In the genomic region with DNA sequence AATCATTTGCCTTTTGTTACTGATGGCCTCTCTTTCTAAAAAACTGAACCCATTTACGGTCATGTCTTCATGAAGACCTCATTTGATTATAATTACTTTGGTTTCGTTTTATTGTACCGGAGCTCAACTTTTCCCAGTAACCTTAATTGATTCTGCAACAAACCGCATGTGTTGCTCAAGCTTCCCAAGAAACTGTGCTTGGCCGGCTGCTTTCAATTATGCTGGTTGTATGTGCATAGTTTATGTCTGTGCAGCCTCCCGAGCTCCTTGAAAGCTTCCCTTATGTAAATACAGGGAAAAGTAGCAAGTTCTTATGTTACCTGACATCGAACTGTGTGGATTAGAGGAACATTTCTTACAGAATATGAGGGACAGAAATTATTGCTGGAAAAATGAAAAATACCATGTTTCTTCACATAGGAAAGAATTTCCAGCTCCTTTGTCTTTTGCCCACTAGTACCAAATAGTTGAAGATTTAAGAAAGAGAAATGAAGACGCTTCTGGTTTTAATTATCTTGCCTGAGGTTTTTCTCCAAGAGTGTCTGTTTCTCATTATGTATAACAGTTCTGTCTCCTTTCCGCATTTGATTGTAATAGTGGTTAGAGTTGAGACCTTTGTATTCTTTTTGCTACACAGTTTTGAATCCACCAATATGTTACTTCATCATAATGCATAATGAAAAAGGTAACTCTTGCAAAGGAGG, we compare ENCODE assay signal across 10 cellular contexts. TPM values are rescaled to one million over a fixed set of nuclear protein-coding genes. Genes with fewer than 3 reads are reported as not detected.
A peak's percentile ranks its signal among the peaks of the same experiment; 100 is the strongest.
DNase-seq lines count a peak whose midpoint lies in the region; ATAC-seq and TF ChIP-seq lines count a peak whose summit lies in the region.
"Had no signal": no experiment of that assay in that cellular context is flagged by ENCODE, and none has a peak within 500 bp of the region (broad histone marks: within the 10 kb centered on the region; RNA-seq: fewer than 3 reads in every experiment).

No MANE protein-coding gene starts in this region.

- no peak overlapping the region for H3K4me3 Mint-ChIP-seq in MCF 10A (ENCODE audit: unreplicated experiment)

- H3K27ac ChIP-seq in testis, result no peak overlapping the region
- no peak overlapping the region for H3K27ac ChIP-seq in RWPE1

- peaks cover 11% of the 10 kb centered on the region for H3K27me3 Mint-ChIP-seq in MCF 10A (ENCODE audit: insufficient read depth, unreplicated experiment)

- intact Hi-C loops in MCF 10A (cut with micrococcal nuclease), result no loop called here
- intact Hi-C loops in testis (cut with DNase I; ENCODE audit: low total_unique reads), result no loop called here

- CTCF ChIA-PET in MCF 10A (lab: Yijun Ruan, JAX) (interaction anchor here (1.8 kb wide), 1 partner anchor 147 kb away, joined by 3 read pairs; no protein-coding TSS in a partner anchor), RWPE1 (lab: Yijun Ruan, JAX) (interaction anchor here (0.6 to 0.8 kb wide), 2 partner anchors 64 to 78 kb away, joined by 3 read pairs; no protein-coding TSS in a partner anchor)

- no peak overlapping the region for H3K27ac Mint-ChIP-seq in MCF 10A (ENCODE audit: low read depth, unreplicated experiment)

- no peaks in the 10 kb centered on the region for H3K36me3 Mint-ChIP-seq in MCF 10A (ENCODE audit: insufficient read depth, unreplicated experiment)

- H3K9me3 Mint-ChIP-seq in MCF 10A (ENCODE audit: unreplicated experiment), result no peaks in the 10 kb centered on the region

- POLR2A ChIA-PET in MCF 10A (lab: Yijun Ruan, JAX) (no interaction called here), RWPE1 (lab: Yijun Ruan, JAX; ENCODE audit: low non-redundant PET) (no interaction called here)

- H3K36me3 ChIP-seq in testis (ENCODE audit: low read depth, missing control alignments), result no peaks in the 10 kb centered on the region

- peak; percentile 80 for DNase-seq in HS-5 (ENCODE audit: low read depth)
- peak; percentile 56 for DNase-seq in MCF 10A (ENCODE audit: unreplicated experiment)
- DNase-seq in left lobe of liver (ENCODE audit: low spot score), result peak; percentile 44
- DNase-seq in testis, result peak; percentile 52
- DNase-seq in RWPE1 (ENCODE audit: low spot score), result no peak
- DNase-seq in mucosa of gallbladder (ENCODE audit: low spot score), result no peak
- DNase-seq: NCI-H2227 treated with DMSO at 0.1 percent for 48 hours had no signal

- peak overlapping the region in 1 of 2 donors; percentile 0 for H3K4me3 ChIP-seq in testis

- peaks cover 8% of the 10 kb centered on the region for H3K4me1 Mint-ChIP-seq in MCF 10A (ENCODE audit: insufficient read depth, unreplicated experiment)

- TF ChIP-seq CTCF in MCF 10A (IDR thresholded peaks at IDR 0.05; ENCODE audit: unreplicated experiment) (no peak), testis (IDR thresholded peaks at IDR 0.05) (no peak), RWPE1 (conservative IDR thresholded peaks at IDR 0.05; ENCODE audit: low read depth) (no peak)

- H3K27me3 ChIP-seq in testis, result no peaks in the 10 kb centered on the region

- ATAC-seq in left lobe of liver (peak; percentile 70), HG02642 (IDR thresholded peaks at IDR 0.05; ENCODE audit: poor library complexity, unreplicated experiment) (no peak), HG03432 (IDR thresholded peaks at IDR 0.05; ENCODE audit: unreplicated experiment) (no peak)
- ATAC-seq: esophagus mucosa had no signal

- H3K4me1 ChIP-seq in testis, result no peaks in the 10 kb centered on the region

- BruUV-seq in MCF 10A (replicated peaks; lab: Mats Ljungman, UMichigan), result no TSS peak

- no peaks in the 10 kb centered on the region for H3K9me3 ChIP-seq in testis

- 38 to 42% methylated on average over 9 of the region's 9 CpGs for WGBS in testis, 2 donors

- TF ChIP-seq POLR2A in testis (IDR thresholded peaks at IDR 0.05), result no peak

RNA-seq across cellular contexts. Expression of gene VCAM1, which starts 2.1 kb away (rescaled TPM):
- total RNA-seq in MCF 10A (2022) (not detected in 2 replicates), left lobe of liver (8.9 TPM), testis (1 to 10 TPM; 4.1 to 8.6 TPM), mucosa of gallbladder (9.7 TPM)
- 11.7 TPM for polyA plus RNA-seq in testis (ENCODE audit: insufficient read depth, low read depth, low replicate concordance)

Comparison
In these comparisons a context has a peak if more than half of its experiments do, and no peak if none do; other contexts are left out.
1. DNase-seq: peak in HS-5 (single experiment), MCF 10A (single experiment), left lobe of liver (single experiment) and testis (single experiment); none in RWPE1 (single experiment) and mucosa of gallbladder (single experiment).